ENCODE assay signal across 23 cellular contexts in the genomic region with DNA sequence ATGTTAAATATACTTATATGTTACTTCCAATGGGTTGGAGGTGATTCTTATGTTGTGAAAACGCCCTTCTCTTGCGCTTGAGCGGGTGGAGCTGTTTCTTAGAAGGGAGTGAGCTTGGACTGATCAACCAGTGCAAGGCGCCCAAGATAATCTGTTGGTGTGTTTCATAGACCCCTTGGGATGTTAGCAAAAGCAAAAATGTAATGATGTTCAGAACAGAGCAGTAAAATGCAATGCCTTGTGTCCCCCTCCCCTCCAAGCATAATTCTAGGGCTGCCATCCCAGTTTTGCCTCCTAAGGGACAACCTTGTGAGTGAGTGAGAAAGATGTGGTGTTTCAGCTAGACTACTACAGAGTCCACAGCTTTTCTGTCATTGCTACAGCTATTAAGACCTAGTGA. TPM values are rescaled to one million over a fixed set of nuclear protein-coding genes. Genes with fewer than 3 reads are reported as not detected.
DNase-seq lines count a peak whose midpoint lies in the region; ATAC-seq, FAIRE-seq and TF ChIP-seq lines count a peak whose summit lies in the region.
"Had no signal": no experiment of that assay in that cellular context is flagged by ENCODE, and none has a peak within 500 bp of the region (broad histone marks: within the 10 kb centered on the region; RNA-seq: fewer than 3 reads in every experiment).

No MANE protein-coding gene starts in this region.

- CTCF ChIA-PET in K562 (lab: Yijun Ruan, JAX; ENCODE audit: low intra/inter-chr PET ratio) (no interaction called here), PC-3 (lab: Charles Lee) (no interaction called here)

- H3K27me3 ChIP-seq in BLaER1 (peaks cover 14% of the 10 kb centered on the region), K562 (ENCODE audit: control insufficient read depth in 2 of 2, insufficient read depth in 2 of 2, low read length in 2 of 2) (0 out of 5 replicates have a peak, but pooled peaks cover 0 to 4% of the 10 kb centered on the region in 2 experiments), heart right ventricle (peaks cover 0 to 9% (median 0%) of the 10 kb centered on the region in 7 donors), psoas muscle (ENCODE audit: insufficient read depth in 3 of 3, low read length in 2 of 3) (peaks cover 0 to 3% (median 0%) of the 10 kb centered on the region in 3 donors), PC-3 (ENCODE audit: low read length) (peaks cover 37% of the 10 kb centered on the region)
- H3K27me3 ChIP-seq: BE2C had no signal

- H3K36me3 ChIP-seq in BLaER1 (no peaks in the 10 kb centered on the region), K562 (ENCODE audit: control insufficient read depth, insufficient read depth, low read length) (no peaks in the 10 kb centered on the region), heart right ventricle (no peaks in the 10 kb centered on the region), psoas muscle (ENCODE audit: insufficient read depth in 1 of 2, low read depth in 1 of 2) (no peaks in the 10 kb centered on the region), PC-3 (ENCODE audit: low read depth, low read length) (no peaks in the 10 kb centered on the region)
- H3K36me3 ChIP-seq: BE2C had no signal

- H3K4me1 ChIP-seq in BLaER1 (peaks cover 52% of the 10 kb centered on the region), K562 (replicated peaks in 1 of 2; ENCODE audit: control insufficient read depth in 2 of 2, insufficient read depth in 2 of 2, low read length in 2 of 2) (peaks cover 0 to 6% of the 10 kb centered on the region in 2 experiments; a peak in 1 of 5 replicates), heart right ventricle (peaks cover 18 to 83% (median 55%) of the 10 kb centered on the region in 9 donors), psoas muscle (peaks cover 13% of the 10 kb centered on the region), PC-3 (ENCODE audit: insufficient read depth, low read length) (no peaks in the 10 kb centered on the region)
- H3K4me1 ChIP-seq: BE2C had no signal

- TF ChIP-seq POLR2A in K562 (conservative IDR thresholded peaks at IDR 0.05), result no peak

- in situ Hi-C loops in K562 (cut with MboI), result no loop called here

- DNase-seq in K562 (ENCODE audit: extremely low read depth in 1 of 4, low spot score in 3 of 4), result peak in 1 of 4 experiments; percentile 44
- DNase-seq in heart right ventricle, result peak in 1 of 2 donors; percentile 15
- DNase-seq in psoas muscle, result peak; percentile 19 to 56
- DNase-seq in PC-3, result no peak
- no peak for DNase-seq in cortex of kidney (lab: John Stamatoyannopoulos, UW)
- no peak for DNase-seq in UCSD-AML1 (lab: John Stamatoyannopoulos, UW; ENCODE audit: unreplicated experiment)
- DNase-seq: BE2C; CD4-positive, alpha-beta memory T cell; KBM-7; NCI-H1105; NCI-H2081; NCI-H2171 treated with DMSO at 0.1 percent for 48 hours; NCI-H446 treated with DMSO at 0.1 percent for 48 hours; NCI-H748 treated with DMSO at 0.1 percent for 48 hours; NK-92 treated with Interleukin-12 subunit alpha and Interleukin-12 subunit beta, amount 100 ng/mL, for 24 hours; SHP77 treated with DMSO at 0.1 percent for 48 hours had no signal

- POLR2A ChIA-PET in K562 (lab: Yijun Ruan, JAX), result interaction anchor here (1.0 kb wide), 1 partner anchor 8 kb away, joined by 3 read pairs; no protein-coding TSS in a partner anchor
- POLR2A ChIA-PET in PC-3 (lab: Charles Lee; ENCODE audit: unreplicated experiment), result no interaction called here

- no peak for FAIRE-seq in K562 (lab: Jason Lieb, UNC)
- FAIRE-seq: A204.1, D721Med, GM12891, H54, RCC 7860 had no signal

- no peaks in the 10 kb centered on the region for H3K9me2 ChIP-seq in PC-3 (replicated peaks; ENCODE audit: low read length)

- peak overlapping the region; percentile 89 for H3K4me2 ChIP-seq in BLaER1
- H3K4me2 ChIP-seq in K562 (ENCODE audit: insufficient read depth, low read length), result no peak overlapping the region
- no peak overlapping the region for H3K4me2 ChIP-seq in PC-3 (ENCODE audit: low read length)

- intact Hi-C loops in K562 (cut with micrococcal nuclease), result no loop called here
- intact Hi-C loops in heart right ventricle (cut with DNase I), result no loop called here
- intact Hi-C loops in psoas muscle (cut with DNase I), result no loop called here
- intact Hi-C loops in PC-3 (cut with micrococcal nuclease), result no loop called here

- ATAC-seq in K562 (peak; percentile 71), heart right ventricle (peak in 3 of 8 donors; percentile 37 to 50 (median 37)), psoas muscle (no peak), PC-3 (no peak), GM18502 (IDR thresholded peaks at IDR 0.05; ENCODE audit: poor library complexity, unreplicated experiment) (no peak)

- BruUV-seq in K562 (replicated peaks; lab: Mats Ljungman, UMichigan) (no TSS peak), PC-3 (replicated peaks; lab: Mats Ljungman, UMichigan) (no TSS peak)

- no peak for TF ChIP-seq RAD21 in K562 (CRISPR knock-in tag; conservative IDR thresholded peaks at IDR 0.05 in 1 of 2, IDR thresholded peaks at IDR 0.05 in 1 of 2)

- WGBS in K562 (ENCODE audit: insufficient coverage, low coverage, missing lambda C conversion rate), result 20% methylated on average over 4 of the region's 4 CpGs
- 73 to 74% methylated on average over 4 of the region's 4 CpGs for WGBS in heart right ventricle, 2 donors
- WGBS in psoas muscle, 3 donors, result 81 to 87% (median 85%) methylated on average over 4 of the region's 4 CpGs

- no peak for TF ChIP-seq EP300 in K562 (IDR thresholded peaks at IDR 0.05; ENCODE audit: low read length)

- H3K79me2 ChIP-seq in K562 (ENCODE audit: control insufficient read depth, insufficient read depth, low read length), result no peaks in the 10 kb centered on the region
- no peaks in the 10 kb centered on the region for H3K79me2 ChIP-seq in PC-3 (ENCODE audit: low read length)

- TF ChIP-seq CTCF in K562 (IDR thresholded peaks at IDR 0.05 in 2 of 3, conservative IDR thresholded peaks at IDR 0.05 in 1 of 3; ENCODE audit: insufficient read depth in 2 of 3, low read depth in 1 of 3, low read length in 3 of 3), result no peak
- no peak for TF ChIP-seq CTCF in heart right ventricle (IDR thresholded peaks at IDR 0.05)
- TF ChIP-seq CTCF in psoas muscle (IDR thresholded peaks at IDR 0.05), result no peak
- TF ChIP-seq CTCF in PC-3 (conservative IDR thresholded peaks at IDR 0.05; ENCODE audit: low read depth, low read length), result no peak

- H4K20me1 ChIP-seq in BLaER1 (no peaks in the 10 kb centered on the region), K562 (replicated peaks; ENCODE audit: control insufficient read depth, insufficient read depth, low read length) (no peaks in the 10 kb centered on the region), PC-3 (ENCODE audit: low read length) (no peaks in the 10 kb centered on the region)

- H2AFZ ChIP-seq in K562 (ENCODE audit: low read depth, low read length) (0 out of 2 replicates have a peak overlapping the region, but pooled peaks have one; percentile 7), PC-3 (ENCODE audit: low read length) (no peak overlapping the region)

- H3K9ac ChIP-seq in BLaER1 (no peak overlapping the region), K562 (ENCODE audit: insufficient read depth in 1 of 2, low read depth in 2 of 2, low read length in 2 of 2) (no peak overlapping the region), PC-3 (ENCODE audit: low read length) (no peak overlapping the region)

- H3K4me3 ChIP-seq in BLaER1, result no peak overlapping the region
- H3K4me3 ChIP-seq in K562, result no peak overlapping the region
- no peak overlapping the region for H3K4me3 ChIP-seq in heart right ventricle
- no peak overlapping the region for H3K4me3 ChIP-seq in psoas muscle
- H3K4me3 ChIP-seq in PC-3 (ENCODE audit: low read length), result no peak overlapping the region

- H3K9me3 ChIP-seq in BLaER1 (0 out of 2 replicates have a peak, but pooled peaks cover 5% of the 10 kb centered on the region), K562 (replicated peaks; ENCODE audit: control insufficient read depth, insufficient read depth, low read depth, low read length) (no peaks in the 10 kb centered on the region), heart right ventricle (no peaks in the 10 kb centered on the region), psoas muscle (no peaks in the 10 kb centered on the region), PC-3 (ENCODE audit: low read length) (no peaks in the 10 kb centered on the region)
- H3K9me3 ChIP-seq: BE2C had no signal

- H3K27ac ChIP-seq in BLaER1, result no peak overlapping the region
- H3K27ac ChIP-seq in K562 (ENCODE audit: extremely low read depth, low read depth, low read length), result no peak overlapping the region
- H3K27ac ChIP-seq in heart right ventricle, result peak overlapping the region in 6 of 10 donors; percentile 65 to 92 (median 78)
- H3K27ac ChIP-seq in psoas muscle, result no peak overlapping the region
- no peak overlapping the region for H3K27ac ChIP-seq in PC-3 (ENCODE audit: low read length)

- no peaks in the 10 kb centered on the region for H3F3A ChIP-seq in PC-3 (ENCODE audit: low read length, unreplicated experiment)

- H3K9me1 ChIP-seq in K562 (ENCODE audit: control insufficient read depth, insufficient read depth, low read length), result no peaks in the 10 kb centered on the region

TF ChIP-seq in K562, 482 proteins besides CTCF, POLR2A, EP300 and RAD21 (continues in another document):
- TF ChIP-seq ZNF778 (CRISPR knock-in tag; IDR thresholded peaks at IDR 0.05), result no peak

RNA-seq across cellular contexts. Expression of gene CD34, which starts 6.2 kb away (rescaled TPM):
- not detected in 2 replicates for total RNA-seq in K562 (2011; cell fraction: chromatin; rRNA removed; ENCODE audit: low replicate concordance)
- not detected in 2 replicates for total RNA-seq in K562 (2011; cell fraction: nucleolus; rRNA removed)
- total RNA-seq in K562 (2011; cell fraction: nucleoplasm; rRNA removed), result not detected in 2 replicates
- total RNA-seq in K562 (2014; rRNA removed) (not detected in 2 replicates), K562 (2014; rRNA removed; fragmentation: Illumina TruSeq; extraction: Trizol) (not detected in 2 replicates), K562 (2015; rRNA removed; fragmentation: Illumina TruSeq; extraction: Trizol) (not detected in 2 replicates), K562 (2021) (0.13 TPM in 1 of 2 replicates, not detected in the other), heart right ventricle (10 to 100 TPM; 44.7 to 97.0 (median 59.2) TPM), psoas muscle (10 to 100 TPM; 15.7 to 61.1 (median 20.9) TPM), PC-3 (2014; rRNA removed) (not detected in 2 replicates)
- polyA plus RNA-seq in K562 (2011; rRNA removed) (0.03 TPM in 1 of 2 replicates, not detected in the other), K562 (2014; fragmentation: Illumina TruSeq; extraction: Trizol) (not detected in 2 replicates), K562 (2014; fragmentation: Nextera tagmentation; extraction: Ambion mirVana) (not detected), K562 (2014; rRNA removed) (not detected in 2 replicates), heart right ventricle (10 to 100 TPM; 38.8 to 48.0 TPM), psoas muscle (10 to 100 TPM; 14.4 to 25.0 (median 21.1) TPM)
- not detected in 2 replicates for polyA plus RNA-seq in K562 (2011; cell fraction: cytosol; rRNA removed)
- polyA plus RNA-seq in K562 (2011; cell fraction: nucleus; rRNA removed), result not detected in 2 replicates
- polyA plus RNA-seq in K562 (2012), result not detected in 2 replicates
- polyA minus RNA-seq in K562 (2011; rRNA and poly(A)+ RNA removed), result 0.06 TPM in 1 of 2 replicates, not detected in the other
- polyA minus RNA-seq in K562 (2011; cell fraction: cytosol; rRNA and poly(A)+ RNA removed), result not detected in 2 replicates
- polyA minus RNA-seq in K562 (2011; cell fraction: nucleus; rRNA and poly(A)+ RNA removed), result not detected in 2 replicates
- polyA plus RNA-seq: CD4-positive, alpha-beta memory T cell had no signal

Comparison
In these comparisons a context has a peak if more than half of its experiments do, and no peak if none do; other contexts are left out.
1. H3K27ac ChIP-seq: peak in heart right ventricle (6 of 10); none in BLaER1 (single experiment), K562 (single experiment), psoas muscle (single experiment) and PC-3 (single experiment).
2. DNase-seq: peak in psoas muscle (2 of 2); none in PC-3 (single experiment), cortex of kidney (single experiment) and UCSD-AML1 (single experiment).
3. RNA of gene CD34, which starts 6.2 kb away (total RNA-seq): 44.7 to 97.0 TPM in heart right ventricle and 15.7 to 61.1 TPM in psoas muscle; 0.13 TPM in K562 and not detected in PC-3; every median in the first group is over 10 times any median in the second.